In genomic region chr10:63421591-63421990, GRCh38 we compare ENCODE assay signal across 8 cellular contexts. TPM values are rescaled to one million over a fixed set of nuclear protein-coding genes. Genes with fewer than 3 reads are reported as not detected.
DNase-seq lines count a peak whose midpoint lies in the region; ATAC-seq and TF ChIP-seq lines count a peak whose summit lies in the region.

No MANE protein-coding gene starts in this region.

- no peak overlapping the region for H3K4me3 ChIP-seq in tibial artery

- H3K36me3 ChIP-seq in tibial artery: no peaks in the 10 kb centered on the region

- H3K9me3 ChIP-seq in tibial artery: no peaks in the 10 kb centered on the region

- H3K4me1 ChIP-seq in tibial artery: peaks cover 0 to 44% (median under 1%) of the 10 kb centered on the region in 4 donors

- no peak overlapping the region for H3K27ac ChIP-seq in tibial artery

- DNase-seq in NAMALWA (ENCODE audit: low spot score) (peak; percentile 80), left ventricle myocardium superior (no peak), tibial artery (no peak), NCI-H748 (lab: John Stamatoyannopoulos, UW; ENCODE audit: unreplicated experiment) (no peak)
- DNase-seq in activated effector memory CD4-positive, alpha-beta T cell treated with Interleukin-2 at 50 U/mL for 16 hours: no peak

- ATAC-seq in GM18868 (IDR thresholded peaks at IDR 0.05; ENCODE audit: unreplicated experiment): peak; percentile 99
- peak; percentile 90 for ATAC-seq in HG02588 (IDR thresholded peaks at IDR 0.05; ENCODE audit: unreplicated experiment)
- ATAC-seq in left ventricle myocardium superior: peak; percentile 63
- no peak for ATAC-seq in SK-N-SH treated with all-trans-retinoic acid at 6 μM for 48 hours

- H3K27me3 ChIP-seq in tibial artery: no peaks in the 10 kb centered on the region

- intact Hi-C loops in left ventricle myocardium superior (cut with micrococcal nuclease): no loop called here
- intact Hi-C loops in tibial artery (cut with DNase I; ENCODE audit: low total_unique reads): no loop called here

- no peak for TF ChIP-seq CTCF in tibial artery (IDR thresholded peaks at IDR 0.05)

TF ChIP-seq in SK-N-SH treated with all-trans-retinoic acid at 6 μM for 48 hours, 23 proteins besides CTCF, POLR2A, EP300 and RAD21:
- no peak for TF ChIP-seq ZNF70 (CRISPR knock-in tag; IDR thresholded peaks at IDR 0.05)
- no peak for TF ChIP-seq ZFP3 (CRISPR knock-in tag; IDR thresholded peaks at IDR 0.05)
- TF ChIP-seq ZFP30 (CRISPR knock-in tag; IDR thresholded peaks at IDR 0.05): no peak
- TF ChIP-seq RARB (CRISPR knock-in tag; IDR thresholded peaks at IDR 0.05): no peak
- TF ChIP-seq ESRRG (CRISPR knock-in tag; IDR thresholded peaks at IDR 0.05): no peak
- TF ChIP-seq, protein P1, sequence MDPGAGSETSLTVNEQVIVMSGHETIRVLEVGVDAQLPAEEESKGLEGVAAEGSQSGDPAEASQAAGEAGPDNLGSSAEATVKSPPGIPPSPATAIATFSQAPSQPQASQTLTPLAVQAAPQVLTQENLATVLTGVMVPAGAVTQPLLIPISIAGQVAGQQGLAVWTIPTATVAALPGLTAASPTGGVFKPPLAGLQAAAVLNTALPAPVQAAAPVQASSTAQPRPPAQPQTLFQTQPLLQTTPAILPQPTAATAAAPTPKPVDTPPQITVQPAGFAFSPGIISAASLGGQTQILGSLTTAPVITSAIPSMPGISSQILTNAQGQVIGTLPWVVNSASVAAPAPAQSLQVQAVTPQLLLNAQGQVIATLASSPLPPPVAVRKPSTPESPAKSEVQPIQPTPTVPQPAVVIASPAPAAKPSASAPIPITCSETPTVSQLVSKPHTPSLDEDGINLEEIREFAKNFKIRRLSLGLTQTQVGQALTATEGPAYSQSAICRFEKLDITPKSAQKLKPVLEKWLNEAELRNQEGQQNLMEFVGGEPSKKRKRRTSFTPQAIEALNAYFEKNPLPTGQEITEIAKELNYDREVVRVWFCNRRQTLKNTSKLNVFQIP (CRISPR knock-in tag; IDR thresholded peaks at IDR 0.05; ENCODE audit: borderline replicate concordance, low read depth): no peak
- no peak for TF ChIP-seq ZC3H10 (CRISPR knock-in tag; IDR thresholded peaks at IDR 0.05)

RNA-seq across cellular contexts. Expression of gene JMJD1C, which starts 44.2 kb away (rescaled TPM):
- total RNA-seq in left ventricle myocardium superior: 32.7 TPM
